Comparison of ENCODE assay signal across 5 cellular contexts in genomic region chr14:19306405-19306804, GRCh38.
DNase-seq lines count a peak whose midpoint lies in the region; ATAC-seq and TF ChIP-seq lines count a peak whose summit lies in the region.
"Not testable (repeated sequence)": the region's sequence is repeated elsewhere in the genome, so short reads cannot be mapped to it uniquely, and the experiment has no call there.

No MANE protein-coding gene starts in this region.

- H3K27ac Mint-ChIP-seq in activated naive CD8-positive, alpha-beta T cell treated with anti-CD3 and anti-CD28 coated beads, Interleukin-2, amount 50 U/mL, for 24 hours; MCF 10A (ENCODE audit: low read depth, unreplicated experiment); stimulated activated effector memory CD8-positive, alpha-beta T cell treated with anti-CD3 and anti-CD28 coated beads, Interleukin-12 subunit alpha, Interleukin-12 subunit beta, amount 100 ng/mL, for 72 hours: not testable (repeated sequence)

- H3K36me3 Mint-ChIP-seq in activated naive CD8-positive, alpha-beta T cell treated with anti-CD3 and anti-CD28 coated beads, Interleukin-2, amount 50 U/mL, for 24 hours (ENCODE audit: low read depth); MCF 10A (ENCODE audit: insufficient read depth, unreplicated experiment); stimulated activated effector memory CD8-positive, alpha-beta T cell treated with anti-CD3 and anti-CD28 coated beads, Interleukin-12 subunit alpha, Interleukin-12 subunit beta, amount 100 ng/mL, for 72 hours: not testable (repeated sequence)

- intact Hi-C loops in PC-3 (cut with micrococcal nuclease); MCF 10A (cut with micrococcal nuclease): not testable (repeated sequence)

- CTCF ChIA-PET in PC-3 (lab: Charles Lee); MCF 10A (lab: Yijun Ruan, JAX): not testable (repeated sequence)

- H4K20me1 ChIP-seq in DND-41 (ENCODE audit: insufficient read depth, low read length); PC-3 (ENCODE audit: low read length): not testable (repeated sequence)

- not testable (repeated sequence) for H3K79me2 ChIP-seq in DND-41 (ENCODE audit: insufficient read depth, low read length); PC-3 (ENCODE audit: low read length)

- peak; percentile 31; the same call in 2 of the 3 replicates for ATAC-seq in DND-41 (ENCODE audit: insufficient read depth, low read depth)
- not testable (repeated sequence) for ATAC-seq in PC-3
- peak; percentile 10 for ATAC-seq in activated naive CD8-positive, alpha-beta T cell treated with anti-CD3 and anti-CD28 coated beads, Interleukin-2, amount 50 U/mL, for 24 hours
- ATAC-seq in stimulated activated effector memory CD8-positive, alpha-beta T cell treated with anti-CD3 and anti-CD28 coated beads, Interleukin-12 subunit alpha, Interleukin-12 subunit beta, amount 100 ng/mL, for 72 hours: peak; percentile 5

- DNase-seq in DND-41; PC-3; activated naive CD8-positive, alpha-beta T cell treated with anti-CD3 and anti-CD28 coated beads, Interleukin-2, amount 50 U/mL, for 24 hours; MCF 10A (ENCODE audit: unreplicated experiment); stimulated activated effector memory CD8-positive, alpha-beta T cell treated with anti-CD3 and anti-CD28 coated beads, Interleukin-12 subunit alpha, Interleukin-12 subunit beta, amount 100 ng/mL, for 72 hours (ENCODE audit: low spot score in 2 of 2): not testable (repeated sequence)

- H3K9me3 Mint-ChIP-seq in activated naive CD8-positive, alpha-beta T cell treated with anti-CD3 and anti-CD28 coated beads, Interleukin-2, amount 50 U/mL, for 24 hours; MCF 10A (ENCODE audit: unreplicated experiment); stimulated activated effector memory CD8-positive, alpha-beta T cell treated with anti-CD3 and anti-CD28 coated beads, Interleukin-12 subunit alpha, Interleukin-12 subunit beta, amount 100 ng/mL, for 72 hours: not testable (repeated sequence)

- not testable (repeated sequence) for H3K4me2 ChIP-seq in DND-41 (ENCODE audit: insufficient read depth, low read length); PC-3 (ENCODE audit: low read length)

- BruUV-seq in PC-3 (replicated peaks; lab: Mats Ljungman, UMichigan) (TSS peak; percentile 25), MCF 10A (replicated peaks; lab: Mats Ljungman, UMichigan) (TSS peak; percentile 29)

- not testable (repeated sequence) for H3K9me2 ChIP-seq in PC-3 (replicated peaks; ENCODE audit: low read length)

- not testable (repeated sequence) for H3K36me3 ChIP-seq in DND-41 (ENCODE audit: insufficient read depth, low read length); PC-3 (ENCODE audit: low read depth, low read length)

- not testable (repeated sequence) for H3K4me3 ChIP-seq in DND-41 (ENCODE audit: low read depth in 1 of 2, low read length in 2 of 2); PC-3 (ENCODE audit: low read length)

- POLR2A ChIA-PET in PC-3 (lab: Charles Lee; ENCODE audit: unreplicated experiment); MCF 10A (lab: Yijun Ruan, JAX): not testable (repeated sequence)

- not testable (repeated sequence) for H3K9ac ChIP-seq in DND-41 (ENCODE audit: low read depth, low read length); PC-3 (ENCODE audit: low read length)

- not testable (repeated sequence) for H3K27me3 Mint-ChIP-seq in activated naive CD8-positive, alpha-beta T cell treated with anti-CD3 and anti-CD28 coated beads, Interleukin-2, amount 50 U/mL, for 24 hours; MCF 10A (ENCODE audit: insufficient read depth, unreplicated experiment)

- not testable (repeated sequence) for H3K9me3 ChIP-seq in DND-41 (ENCODE audit: insufficient read depth, low read length, severe bottlenecking); PC-3 (ENCODE audit: low read length)

- not testable (repeated sequence) for H2AFZ ChIP-seq in DND-41 (ENCODE audit: low read depth, low read length); PC-3 (ENCODE audit: low read length)

- not testable (repeated sequence) for H3K27me3 ChIP-seq in DND-41 (ENCODE audit: insufficient read depth, low read length, poor library complexity); PC-3 (ENCODE audit: low read length)

- not testable (repeated sequence) for TF ChIP-seq CTCF in DND-41 (IDR thresholded peaks at IDR 0.05; ENCODE audit: borderline replicate concordance, extremely low read depth, low read length, poor library complexity, severe bottlenecking); PC-3 (conservative IDR thresholded peaks at IDR 0.05; ENCODE audit: low read depth, low read length); MCF 10A (IDR thresholded peaks at IDR 0.05; ENCODE audit: unreplicated experiment)

- not testable (repeated sequence) for H3K4me1 Mint-ChIP-seq in activated naive CD8-positive, alpha-beta T cell treated with anti-CD3 and anti-CD28 coated beads, Interleukin-2, amount 50 U/mL, for 24 hours; MCF 10A (ENCODE audit: insufficient read depth, unreplicated experiment); stimulated activated effector memory CD8-positive, alpha-beta T cell treated with anti-CD3 and anti-CD28 coated beads, Interleukin-12 subunit alpha, Interleukin-12 subunit beta, amount 100 ng/mL, for 72 hours

- H3F3A ChIP-seq in PC-3 (ENCODE audit: low read length, unreplicated experiment): not testable (repeated sequence)

- not testable (repeated sequence) for H3K4me1 ChIP-seq in DND-41 (ENCODE audit: insufficient read depth, low read length); PC-3 (ENCODE audit: insufficient read depth, low read length)

- H3K4me3 Mint-ChIP-seq in activated naive CD8-positive, alpha-beta T cell treated with anti-CD3 and anti-CD28 coated beads, Interleukin-2, amount 50 U/mL, for 24 hours; MCF 10A (ENCODE audit: unreplicated experiment); stimulated activated effector memory CD8-positive, alpha-beta T cell treated with anti-CD3 and anti-CD28 coated beads, Interleukin-12 subunit alpha, Interleukin-12 subunit beta, amount 100 ng/mL, for 72 hours: not testable (repeated sequence)

- not testable (repeated sequence) for H3K27ac ChIP-seq in DND-41 (ENCODE audit: low read length); PC-3 (ENCODE audit: low read length)
